16 cellular contexts compared by ENCODE assay signal in genomic region chr3:152155246-152155645, GRCh38.
"Had no signal": no experiment of that assay in that cellular context is flagged by ENCODE, and none has a peak within 500 bp of the region (broad histone marks: within the 10 kb centered on the region; RNA-seq: fewer than 3 reads in every experiment).

No MANE protein-coding gene starts in this region.

- H3K4me3 ChIP-seq: thyroid gland had no signal

- H3K36me3 Mint-ChIP-seq: activated naive CD4-positive, alpha-beta T cell treated with anti-CD3 and anti-CD28 coated beads, Interleukin-2, amount 10 ng/mL, durations not matched to agents 7 days and 5 days; brain; stimulated activated memory B cell treated with anti-CD40 and anti-IgM and Interleukin-4, amounts not matched to agents 10 μg/mL and 1 μg/mL and 100 μg/mL, for 72 hours had no signal

- H3K27ac ChIP-seq: thyroid gland had no signal

- H3K4me1 Mint-ChIP-seq: activated naive CD4-positive, alpha-beta T cell treated with anti-CD3 and anti-CD28 coated beads, Interleukin-2, amount 10 ng/mL, durations not matched to agents 7 days and 5 days; brain; nephron had no signal

- H3K9me3 Mint-ChIP-seq: nephron; stimulated activated memory B cell treated with anti-CD40 and anti-IgM and Interleukin-4, amounts not matched to agents 10 μg/mL and 1 μg/mL and 100 μg/mL, for 72 hours; T-helper 2 cell treated with Interferon-gamma antibody and Interleukin-4, amounts not matched to agents 5 μg/mL and 100 μg/mL, for 36 hours had no signal

- H3K4me1 ChIP-seq: thyroid gland had no signal

- H3K9me3 ChIP-seq: thyroid gland had no signal

- H3K27me3 Mint-ChIP-seq: stimulated activated memory B cell treated with anti-CD40 and anti-IgM and Interleukin-4, amounts not matched to agents 10 μg/mL and 1 μg/mL and 100 μg/mL, for 72 hours had no signal

- H3K27me3 ChIP-seq: thyroid gland had no signal

- H3K36me3 ChIP-seq: thyroid gland had no signal

- DNase-seq: activated CD4-positive, alpha-beta T cell treated with anti-CD3 and anti-CD28 coated beads, Interleukin-2, amount 50 U/mL, for 4 hours; activated naive CD4-positive, alpha-beta T cell treated with anti-CD3 and anti-CD28 coated beads, Interleukin-2, amount 10 ng/mL, durations not matched to agents 7 days and 5 days; central memory CD4-positive, alpha-beta T cell; cortex of kidney; effector CD4-positive, alpha-beta T cell; foreskin fibroblast; glutamatergic neuron; hypothalamus; kidney glomerular epithelial cell; left ventricle myocardium superior; mesenchymal stem cell; thyroid gland had no signal

- ATAC-seq: left ventricle myocardium superior; stimulated activated memory B cell treated with anti-CD40 and anti-IgM and Interleukin-4, amounts not matched to agents 10 μg/mL and 1 μg/mL and 100 μg/mL, for 72 hours had no signal

- H3K27ac Mint-ChIP-seq: activated naive CD4-positive, alpha-beta T cell treated with anti-CD3 and anti-CD28 coated beads, Interleukin-2, amount 10 ng/mL, durations not matched to agents 7 days and 5 days; brain; nephron; stimulated activated memory B cell treated with anti-CD40 and anti-IgM and Interleukin-4, amounts not matched to agents 10 μg/mL and 1 μg/mL and 100 μg/mL, for 72 hours; T-helper 2 cell treated with Interferon-gamma antibody and Interleukin-4, amounts not matched to agents 5 μg/mL and 100 μg/mL, for 36 hours had no signal

- H3K4me3 Mint-ChIP-seq: activated naive CD4-positive, alpha-beta T cell treated with anti-CD3 and anti-CD28 coated beads, Interleukin-2, amount 10 ng/mL, durations not matched to agents 7 days and 5 days; brain; nephron; stimulated activated memory B cell treated with anti-CD40 and anti-IgM and Interleukin-4, amounts not matched to agents 10 μg/mL and 1 μg/mL and 100 μg/mL, for 72 hours; T-helper 2 cell treated with Interferon-gamma antibody and Interleukin-4, amounts not matched to agents 5 μg/mL and 100 μg/mL, for 36 hours had no signal
